ENCODE assay signal across 10 cellular contexts in the genomic region with DNA sequence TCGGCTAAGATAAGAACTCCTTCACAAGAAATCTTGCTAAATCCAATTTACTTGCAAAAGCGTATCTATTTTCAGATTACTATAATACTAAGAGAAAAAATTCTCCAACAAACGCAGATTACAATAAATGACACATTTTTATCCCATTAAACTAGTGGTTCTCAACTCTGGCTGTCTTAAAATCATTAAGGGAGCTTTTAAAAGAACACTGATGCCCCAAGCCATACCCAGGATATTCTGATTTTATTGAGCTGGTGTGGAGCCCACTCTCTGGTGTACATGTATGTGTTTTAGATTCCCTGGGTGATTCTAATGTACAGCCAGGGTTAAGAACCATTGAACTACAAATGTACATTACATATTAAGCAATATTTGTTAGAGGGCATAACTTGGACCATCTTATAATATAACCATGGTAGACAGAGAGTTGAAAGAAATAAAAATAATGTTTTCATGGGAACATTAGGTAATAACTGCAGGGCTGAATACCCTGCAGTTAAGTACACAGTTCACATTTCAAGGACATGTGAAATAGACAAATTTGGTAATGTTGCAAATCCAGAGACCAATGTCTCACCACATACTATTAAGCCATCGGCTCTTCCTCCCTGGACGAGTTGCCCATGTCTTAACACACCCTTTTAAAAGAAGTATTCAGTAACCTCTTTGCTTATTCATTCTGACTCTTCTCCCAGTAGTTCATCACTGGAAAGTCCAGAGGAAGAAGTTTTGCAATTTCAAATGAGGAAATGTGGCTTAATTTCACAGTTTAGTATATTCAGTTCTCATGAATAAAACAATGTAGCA. TPM values are rescaled to one million over a fixed set of nuclear protein-coding genes. Genes with fewer than 3 reads are reported as not detected.
A peak's percentile ranks its signal among the peaks of the same experiment; 100 is the strongest.
DNase-seq lines count a peak whose midpoint lies in the region; ATAC-seq and TF ChIP-seq lines count a peak whose summit lies in the region.
"Had no signal": no experiment of that assay in that cellular context is flagged by ENCODE, and none has a peak within 500 bp of the region (broad histone marks: within the 10 kb centered on the region; RNA-seq: fewer than 3 reads in every experiment).

No MANE protein-coding gene starts in this region.

- ATAC-seq in gastrocnemius medialis = peak; percentile 76 to 83
- ATAC-seq in activated CD4-positive, CD25-positive, alpha-beta regulatory T cell treated with anti-CD3 and anti-CD28 coated beads, Interleukin-2, amount 50 U/mL, for 24 hours = no peak

- intact Hi-C loops in gastrocnemius medialis (cut with DNase I; ENCODE audit: low total_unique reads) = no loop called here

- no peaks in the 10 kb centered on the region for H3K36me3 ChIP-seq in gastrocnemius medialis

- no peaks in the 10 kb centered on the region for H3K27me3 ChIP-seq in gastrocnemius medialis

- H3K4me3 ChIP-seq in gastrocnemius medialis = no peak overlapping the region

- H3K27ac ChIP-seq in gastrocnemius medialis = no peak overlapping the region

- peaks cover 0 to 5% of the 10 kb centered on the region in 2 donors for H3K4me1 ChIP-seq in gastrocnemius medialis

- TF ChIP-seq POLR2A in gastrocnemius medialis (IDR thresholded peaks at IDR 0.05) = no peak

- in situ Hi-C loops in gastrocnemius medialis (cut with MboI; ENCODE audit: low sequenced_read_pairs in 4 of 4) = no loop called here

- no peaks in the 10 kb centered on the region for H3K9me3 ChIP-seq in gastrocnemius medialis

- peak; percentile 75 for DNase-seq in GM03348 (ENCODE audit: low spot score)
- DNase-seq in SIG-M5 (lab: John Stamatoyannopoulos, UW) = peak; percentile 92
- peak; percentile 65 for DNase-seq in fibroblast of the conjunctiva (ENCODE audit: low read depth)
- DNase-seq in gastrocnemius medialis = peak in 1 of 2 donors; percentile 25
- DNase-seq in DMS153 treated with DMSO at 0.1 percent for 48 hours (lab: John Stamatoyannopoulos, UW; ENCODE audit: unreplicated experiment) = no peak
- DNase-seq in T-helper 1 cell = no peak
- no peak for DNase-seq in stimulated activated naive CD4-positive, alpha-beta T cell (lab: John Stamatoyannopoulos, UW)
- DNase-seq: dermis blood vessel endothelial cell, naive B cell had no signal

- TF ChIP-seq CTCF in gastrocnemius medialis (IDR thresholded peaks at IDR 0.05 in 4 of 5, conservative IDR thresholded peaks at IDR 0.05 in 1 of 5) = no peak

RNA-seq across cellular contexts. Expression of gene GSAP, which starts 6.2 kb away (rescaled TPM):
- 1 to 10 TPM; 1.2 to 8.3 (median 2.5) TPM for total RNA-seq in gastrocnemius medialis

Comparison
In these comparisons a context has a peak if more than half of its experiments do, and no peak if none do; other contexts are left out.
1. DNase-seq: peak in GM03348 (single experiment), SIG-M5 (single experiment) and fibroblast of the conjunctiva (single experiment); none in DMS153 treated with DMSO at 0.1 percent for 48 hours (single experiment), T-helper 1 cell (0 of 5) and stimulated activated naive CD4-positive, alpha-beta T cell (0 of 6).
2. ATAC-seq: peak in gastrocnemius medialis (2 of 2); none in activated CD4-positive, CD25-positive, alpha-beta regulatory T cell treated with anti-CD3 and anti-CD28 coated beads, Interleukin-2, amount 50 U/mL, for 24 hours (0 of 2).